ENCODE assay signal across 1 cellular context in genomic region chr4:3461515-3462291, GRCh38.
TF ChIP-seq lines count a peak whose summit lies in the region.

No MANE protein-coding gene starts in this region.

TF ChIP-seq in endothelial cell of umbilical vein, 7 proteins besides CTCF, POLR2A, EP300 and RAD21:
- TF ChIP-seq EZH2 (IDR thresholded peaks at IDR 0.05; ENCODE audit: borderline replicate concordance, low read depth, low read length, severe bottlenecking): no peak
- no peak for TF ChIP-seq GATA2 (IDR thresholded peaks at IDR 0.05; ENCODE audit: insufficient read depth, insufficient read length, low read depth, low read length)
- no peak for TF ChIP-seq MYC (IDR thresholded peaks at IDR 0.05; ENCODE audit: low read depth, low read length)
- TF ChIP-seq JUN (IDR thresholded peaks at IDR 0.05; ENCODE audit: borderline replicate concordance, insufficient read depth, insufficient read length, low read depth): no peak
- TF ChIP-seq POLR2AphosphoS5 (IDR thresholded peaks at IDR 0.05; ENCODE audit: insufficient read depth, low read depth, low read length): no peak
- TF ChIP-seq FOS (IDR thresholded peaks at IDR 0.05; ENCODE audit: borderline replicate concordance, insufficient read depth, low read length): no peak
- TF ChIP-seq MAX (IDR thresholded peaks at IDR 0.05; ENCODE audit: insufficient read depth, insufficient read length): no peak
